In genomic region chr3:11638669-11639402, GRCh38 we compare ENCODE assay signal across 9 cellular contexts. TPM values are rescaled to one million over a fixed set of nuclear protein-coding genes. Genes with fewer than 3 reads are reported as not detected.
DNase-seq lines count a peak whose midpoint lies in the region; ATAC-seq, FAIRE-seq and TF ChIP-seq lines count a peak whose summit lies in the region.
"Had no signal": no experiment of that assay in that cellular context is flagged by ENCODE, and none has a peak within 500 bp of the region (broad histone marks: within the 10 kb centered on the region; RNA-seq: fewer than 3 reads in every experiment).

No MANE protein-coding gene starts in this region.

- no peaks in the 10 kb centered on the region for H3K36me3 ChIP-seq in brain microvascular endothelial cell (replicated peaks)
- H3K36me3 ChIP-seq in lung (ENCODE audit: control insufficient read depth in 2 of 2, insufficient read depth in 2 of 2, low read length in 2 of 2), result no peaks in the 10 kb centered on the region
- H3K36me3 ChIP-seq in tibial artery, result no peaks in the 10 kb centered on the region
- H3K36me3 ChIP-seq in small intestine (ENCODE audit: control insufficient read depth in 2 of 2, insufficient read depth in 2 of 2, low read length in 2 of 2), result no peaks in the 10 kb centered on the region

- intact Hi-C loops in activated CD4-positive, alpha-beta T cell treated with anti-CD3 and anti-CD28 coated beads for 36 hours (cut with DNase I, micrococcal nuclease), result loop anchor here in 1 of 2 experiments (2.0 kb wide), 1 partner anchor 38 kb away; no protein-coding TSS in a partner anchor
- intact Hi-C loops in tibial artery (cut with DNase I; ENCODE audit: low total_unique reads), result no loop called here

- DNase-seq in activated CD4-positive, alpha-beta T cell treated with anti-CD3 and anti-CD28 coated beads for 36 hours, result no peak
- no peak for DNase-seq in activated CD4-positive, alpha-beta T cell treated with anti-CD3 and anti-CD28 coated beads for 4 hours
- DNase-seq in brain microvascular endothelial cell (no peak), lung (ENCODE audit: low spot score) (no peak), tibial artery (no peak), GM03348 (ENCODE audit: low spot score) (no peak), small intestine (no peak)

- no peak for FAIRE-seq in small intestine (lab: Jason Lieb, UNC)

- no peaks in the 10 kb centered on the region for H3K9me3 Mint-ChIP-seq in activated CD4-positive, alpha-beta T cell treated with anti-CD3 and anti-CD28 coated beads for 36 hours (ENCODE audit: low read depth)

- TF ChIP-seq CTCF in brain microvascular endothelial cell (IDR thresholded peaks at IDR 0.05; ENCODE audit: low read depth, low read length, missing control alignments) (no peak), lung (IDR thresholded peaks at IDR 0.05; ENCODE audit: control extremely low read depth, extremely low read depth) (no peak), tibial artery (IDR thresholded peaks at IDR 0.05) (no peak)

- peaks cover 20% of the 10 kb centered on the region for H3K36me3 Mint-ChIP-seq in activated CD4-positive, alpha-beta T cell treated with anti-CD3 and anti-CD28 coated beads for 36 hours (ENCODE audit: low read depth)

- H3K9me3 ChIP-seq in lung (ENCODE audit: control insufficient read depth in 2 of 2, insufficient read depth in 1 of 2, low read length in 1 of 2) (no peaks in the 10 kb centered on the region), tibial artery (no peaks in the 10 kb centered on the region), small intestine (ENCODE audit: control insufficient read depth, low read depth) (no peaks in the 10 kb centered on the region)

- H3K27ac ChIP-seq in brain microvascular endothelial cell, result peak overlapping the region; percentile 36
- H3K27ac ChIP-seq in lung (ENCODE audit: low read depth in 1 of 2, low read length in 1 of 2), result peak overlapping the region; percentile 62 to 68
- peak overlapping the region; percentile 88 to 95 for H3K27ac ChIP-seq in tibial artery
- H3K27ac ChIP-seq in small intestine (ENCODE audit: low read depth in 1 of 2, low read length in 1 of 2), result peak overlapping the region in 1 of 2 donors; percentile 76
- H3K27ac ChIP-seq: C4-2B had no signal

- H3K27me3 Mint-ChIP-seq in activated CD4-positive, alpha-beta T cell treated with anti-CD3 and anti-CD28 coated beads for 36 hours, result no peaks in the 10 kb centered on the region

- WGBS in lung, 2 donors, result 76 to 82% methylated on average over 18 of the region's 18 CpGs
- WGBS in small intestine, 3 donors, result 77 to 90% (median 88%) methylated on average over 17 to 18 of the region's 18 CpGs

- CTCF ChIA-PET in activated CD4-positive, alpha-beta T cell treated with anti-CD3 and anti-CD28 coated beads for 36 hours (lab: Charles Lee), result interaction anchor here (0.6 to 4.8 kb wide), 6 partner anchors 12 to 198 kb away, joined by 3 to 20 read pairs (median 4); no protein-coding TSS in a partner anchor

- H3K4me1 ChIP-seq in lung (ENCODE audit: control insufficient read depth in 2 of 2, insufficient read depth in 2 of 2, low read length in 2 of 2) (peaks cover 15 to 48% of the 10 kb centered on the region in 2 donors), tibial artery (peaks cover 8 to 76% (median 61%) of the 10 kb centered on the region in 4 donors), small intestine (ENCODE audit: control insufficient read depth in 2 of 2, insufficient read depth in 1 of 2, low read depth in 1 of 2, low read length in 1 of 2) (peaks cover 5 to 29% of the 10 kb centered on the region in 2 donors)

- peak overlapping the region; percentile 6 for H3K27ac Mint-ChIP-seq in activated CD4-positive, alpha-beta T cell treated with anti-CD3 and anti-CD28 coated beads for 36 hours

- no peak overlapping the region for H3K4me3 Mint-ChIP-seq in activated CD4-positive, alpha-beta T cell treated with anti-CD3 and anti-CD28 coated beads for 36 hours

- POLR2A ChIA-PET in activated CD4-positive, alpha-beta T cell treated with anti-CD3 and anti-CD28 coated beads for 36 hours (lab: Charles Lee), result no interaction called here

- H3K27me3 ChIP-seq in brain microvascular endothelial cell (replicated peaks) (no peaks in the 10 kb centered on the region), lung (ENCODE audit: control insufficient read depth, insufficient read depth) (no peaks in the 10 kb centered on the region), tibial artery (no peaks in the 10 kb centered on the region), small intestine (ENCODE audit: control insufficient read depth in 2 of 2, insufficient read depth in 2 of 2, low read length in 2 of 2) (no peaks in the 10 kb centered on the region)

- peaks cover 76% of the 10 kb centered on the region for H3K4me1 Mint-ChIP-seq in activated CD4-positive, alpha-beta T cell treated with anti-CD3 and anti-CD28 coated beads for 36 hours

- ATAC-seq in activated CD4-positive, alpha-beta T cell treated with anti-CD3 and anti-CD28 coated beads for 36 hours, result no peak
- ATAC-seq in lung (ENCODE audit: insufficient read depth, low FRiP score) (no peak), GM21423 (IDR thresholded peaks at IDR 0.05; ENCODE audit: unreplicated experiment) (no peak)

- H3K4me3 ChIP-seq in brain microvascular endothelial cell (ENCODE audit: low read depth, low read length) (peak overlapping the region; percentile 96), lung (no peak overlapping the region), tibial artery (peak overlapping the region; percentile 22 to 35), small intestine (ENCODE audit: low read depth in 1 of 2, low read length in 2 of 2) (no peak overlapping the region)

- in situ Hi-C loops in brain microvascular endothelial cell (cut with HindIII; ENCODE audit: low pct_ligation_motif_present, low sequenced_read_pairs), result loop anchor here (25.0 kb wide), 1 partner anchor 252 kb away; no protein-coding TSS in a partner anchor

RNA-seq across cellular contexts. Expression of gene VGLL4, which starts 4.9 kb away (rescaled TPM):
- total RNA-seq in activated CD4-positive, alpha-beta T cell treated with anti-CD3 and anti-CD28 coated beads for 36 hours, result 10 to 100 TPM; 24.4 to 24.9 TPM
- total RNA-seq in lung, result 10 to 100 TPM; 45.3 to 94.1 TPM
- polyA plus RNA-seq in lung (10 to 100 TPM; 30.5 to 33.4 TPM), small intestine (10 to 100 TPM; 26.6 to 54.8 (median 27.0) TPM)

Comparison
In these comparisons a context has a peak if more than half of its experiments do, and no peak if none do; other contexts are left out.
1. H3K4me3 ChIP-seq: peak in brain microvascular endothelial cell (single experiment) and tibial artery (2 of 2); none in lung (single experiment) and small intestine (0 of 2).